1 cellular context compared by ENCODE assay signal in the genomic region with DNA sequence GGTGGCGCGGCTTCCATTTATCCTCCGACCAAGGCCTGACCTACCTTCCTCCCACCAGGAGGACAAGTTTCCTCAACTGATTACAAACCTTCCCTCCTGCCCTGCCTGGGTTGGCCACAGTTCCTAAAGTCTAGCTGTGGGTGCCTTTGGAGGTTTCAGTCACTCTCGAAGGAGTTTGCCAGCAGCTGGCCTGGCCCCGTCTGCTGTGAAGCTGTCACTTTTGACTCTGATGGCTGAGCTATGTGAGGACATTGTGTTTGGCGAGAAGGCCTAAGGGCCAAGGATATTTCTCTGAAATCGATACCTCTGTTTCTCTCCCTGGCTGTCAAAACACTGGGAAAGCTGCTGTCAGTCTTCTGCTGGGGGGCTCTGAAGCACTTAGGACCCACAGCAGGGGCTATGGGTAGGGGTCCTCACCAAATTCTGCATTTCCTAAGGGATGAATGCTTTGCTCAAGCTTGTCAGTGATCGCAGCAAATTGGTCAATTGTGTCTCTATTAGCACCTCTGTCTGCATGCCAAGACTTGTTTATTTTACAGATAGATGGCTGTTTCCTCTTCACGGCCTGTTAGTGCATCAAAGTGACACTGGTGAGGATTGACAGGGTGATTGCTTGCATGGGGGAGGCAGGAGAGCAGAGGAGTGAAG.
TF ChIP-seq lines count a peak whose summit lies in the region.

No MANE protein-coding gene starts in this region.

TF ChIP-seq in GM23338, 12 proteins besides CTCF, POLR2A, EP300 and RAD21:
- TF ChIP-seq, protein P1, sequence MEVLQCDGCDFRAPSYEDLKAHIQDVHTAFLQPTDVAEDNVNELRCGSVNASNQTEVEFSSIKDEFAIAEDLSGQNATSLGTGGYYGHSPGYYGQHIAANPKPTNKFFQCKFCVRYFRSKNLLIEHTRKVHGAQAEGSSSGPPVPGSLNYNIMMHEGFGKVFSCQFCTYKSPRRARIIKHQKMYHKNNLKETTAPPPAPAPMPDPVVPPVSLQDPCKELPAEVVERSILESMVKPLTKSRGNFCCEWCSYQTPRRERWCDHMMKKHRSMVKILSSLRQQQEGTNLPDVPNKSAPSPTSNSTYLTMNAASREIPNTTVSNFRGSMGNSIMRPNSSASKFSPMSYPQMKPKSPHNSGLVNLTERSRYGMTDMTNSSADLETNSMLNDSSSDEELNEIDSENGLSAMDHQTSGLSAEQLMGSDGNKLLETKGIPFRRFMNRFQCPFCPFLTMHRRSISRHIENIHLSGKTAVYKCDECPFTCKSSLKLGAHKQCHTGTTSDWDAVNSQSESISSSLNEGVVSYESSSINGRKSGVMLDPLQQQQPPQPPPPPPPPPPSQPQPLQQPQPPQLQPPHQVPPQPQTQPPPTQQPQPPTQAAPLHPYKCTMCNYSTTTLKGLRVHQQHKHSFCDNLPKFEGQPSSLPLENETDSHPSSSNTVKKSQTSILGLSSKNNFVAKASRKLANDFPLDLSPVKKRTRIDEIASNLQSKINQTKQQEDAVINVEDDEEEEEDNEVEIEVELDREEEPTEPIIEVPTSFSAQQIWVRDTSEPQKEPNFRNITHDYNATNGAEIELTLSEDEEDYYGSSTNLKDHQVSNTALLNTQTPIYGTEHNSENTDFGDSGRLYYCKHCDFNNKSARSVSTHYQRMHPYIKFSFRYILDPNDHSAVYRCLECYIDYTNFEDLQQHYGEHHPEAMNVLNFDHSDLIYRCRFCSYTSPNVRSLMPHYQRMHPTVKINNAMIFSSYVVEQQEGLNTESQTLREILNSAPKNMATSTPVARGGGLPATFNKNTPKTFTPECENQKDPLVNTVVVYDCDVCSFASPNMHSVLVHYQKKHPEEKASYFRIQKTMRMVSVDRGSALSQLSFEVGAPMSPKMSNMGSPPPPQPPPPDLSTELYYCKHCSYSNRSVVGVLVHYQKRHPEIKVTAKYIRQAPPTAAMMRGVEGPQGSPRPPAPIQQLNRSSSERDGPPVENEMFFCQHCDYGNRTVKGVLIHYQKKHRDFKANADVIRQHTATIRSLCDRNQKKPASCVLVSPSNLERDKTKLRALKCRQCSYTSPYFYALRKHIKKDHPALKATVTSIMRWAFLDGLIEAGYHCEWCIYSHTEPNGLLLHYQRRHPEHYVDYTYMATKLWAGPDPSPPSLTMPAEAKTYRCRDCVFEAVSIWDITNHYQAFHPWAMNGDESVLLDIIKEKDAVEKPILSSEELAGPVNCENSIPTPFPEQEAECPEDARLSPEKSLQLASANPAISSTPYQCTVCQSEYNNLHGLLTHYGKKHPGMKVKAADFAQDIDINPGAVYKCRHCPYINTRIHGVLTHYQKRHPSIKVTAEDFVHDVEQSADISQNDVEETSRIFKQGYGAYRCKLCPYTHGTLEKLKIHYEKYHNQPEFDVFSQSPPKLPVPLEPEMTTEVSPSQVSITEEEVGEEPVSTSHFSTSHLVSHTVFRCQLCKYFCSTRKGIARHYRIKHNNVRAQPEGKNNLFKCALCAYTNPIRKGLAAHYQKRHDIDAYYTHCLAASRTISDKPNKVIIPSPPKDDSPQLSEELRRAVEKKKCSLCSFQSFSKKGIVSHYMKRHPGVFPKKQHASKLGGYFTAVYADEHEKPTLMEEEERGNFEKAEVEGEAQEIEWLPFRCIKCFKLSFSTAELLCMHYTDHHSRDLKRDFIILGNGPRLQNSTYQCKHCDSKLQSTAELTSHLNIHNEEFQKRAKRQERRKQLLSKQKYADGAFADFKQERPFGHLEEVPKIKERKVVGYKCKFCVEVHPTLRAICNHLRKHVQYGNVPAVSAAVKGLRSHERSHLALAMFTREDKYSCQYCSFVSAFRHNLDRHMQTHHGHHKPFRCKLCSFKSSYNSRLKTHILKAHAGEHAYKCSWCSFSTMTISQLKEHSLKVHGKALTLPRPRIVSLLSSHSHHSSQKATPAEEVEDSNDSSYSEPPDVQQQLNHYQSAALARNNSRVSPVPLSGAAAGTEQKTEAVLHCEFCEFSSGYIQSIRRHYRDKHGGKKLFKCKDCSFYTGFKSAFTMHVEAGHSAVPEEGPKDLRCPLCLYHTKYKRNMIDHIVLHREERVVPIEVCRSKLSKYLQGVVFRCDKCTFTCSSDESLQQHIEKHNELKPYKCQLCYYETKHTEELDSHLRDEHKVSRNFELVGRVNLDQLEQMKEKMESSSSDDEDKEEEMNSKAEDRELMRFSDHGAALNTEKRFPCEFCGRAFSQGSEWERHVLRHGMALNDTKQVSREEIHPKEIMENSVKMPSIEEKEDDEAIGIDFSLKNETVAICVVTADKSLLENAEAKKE (CRISPR knock-in tag; IDR thresholded peaks at IDR 0.05) = no peak
- TF ChIP-seq REST (IDR thresholded peaks at IDR 0.05; ENCODE audit: unreplicated experiment) = no peak
- TF ChIP-seq, protein P2, sequence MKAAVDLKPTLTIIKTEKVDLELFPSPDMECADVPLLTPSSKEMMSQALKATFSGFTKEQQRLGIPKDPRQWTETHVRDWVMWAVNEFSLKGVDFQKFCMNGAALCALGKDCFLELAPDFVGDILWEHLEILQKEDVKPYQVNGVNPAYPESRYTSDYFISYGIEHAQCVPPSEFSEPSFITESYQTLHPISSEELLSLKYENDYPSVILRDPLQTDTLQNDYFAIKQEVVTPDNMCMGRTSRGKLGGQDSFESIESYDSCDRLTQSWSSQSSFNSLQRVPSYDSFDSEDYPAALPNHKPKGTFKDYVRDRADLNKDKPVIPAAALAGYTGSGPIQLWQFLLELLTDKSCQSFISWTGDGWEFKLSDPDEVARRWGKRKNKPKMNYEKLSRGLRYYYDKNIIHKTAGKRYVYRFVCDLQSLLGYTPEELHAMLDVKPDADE (IDR thresholded peaks at IDR 0.05) = no peak
- TF ChIP-seq ZNF331 (CRISPR knock-in tag; IDR thresholded peaks at IDR 0.05; ENCODE audit: low read depth) = no peak
- no peak for TF ChIP-seq STAT1 (IDR thresholded peaks at IDR 0.05; ENCODE audit: unreplicated experiment)
- no peak for TF ChIP-seq EZH2phosphoT487 (IDR thresholded peaks at IDR 0.05; ENCODE audit: unreplicated experiment)
- TF ChIP-seq ZNF114 (CRISPR knock-in tag; IDR thresholded peaks at IDR 0.05) = no peak
- TF ChIP-seq EZH2 (IDR thresholded peaks at IDR 0.05; ENCODE audit: low read depth, unreplicated experiment) = no peak
